ENCODE assay signal across 19 cellular contexts in the genomic region with DNA sequence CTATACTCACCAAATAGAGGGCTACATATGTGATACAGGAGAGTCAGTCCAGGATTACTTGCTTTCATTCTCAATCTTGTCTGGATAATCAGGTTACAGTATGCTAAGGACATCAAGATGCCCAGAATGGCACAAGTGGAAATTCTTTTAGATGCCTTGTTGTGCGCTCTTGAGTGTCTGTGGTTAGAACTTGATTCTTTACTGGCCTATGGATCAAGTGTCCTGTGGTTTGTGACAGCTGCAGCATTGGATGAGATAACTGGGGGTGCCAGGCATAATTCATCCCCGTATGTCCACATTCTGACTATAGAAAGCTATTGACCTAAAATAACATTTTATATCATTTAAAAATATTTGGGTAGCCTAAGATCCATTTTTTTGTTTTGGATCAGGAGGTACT. TPM values are rescaled to one million over a fixed set of nuclear protein-coding genes. Genes with fewer than 3 reads are reported as not detected.
DNase-seq lines count a peak whose midpoint lies in the region; TF ChIP-seq lines count a peak whose summit lies in the region.
"Had no signal": no experiment of that assay in that cellular context is flagged by ENCODE, and none has a peak within 500 bp of the region (broad histone marks: within the 10 kb centered on the region; RNA-seq: fewer than 3 reads in every experiment).

No MANE protein-coding gene starts in this region.

- no peaks in the 10 kb centered on the region for H4K20me1 ChIP-seq in OCI-LY3 (ENCODE audit: insufficient read depth, low read length)
- H4K20me1 ChIP-seq in hepatocyte (ENCODE audit: insufficient read depth, poor library complexity, severe bottlenecking): no peaks in the 10 kb centered on the region

- H2AFZ ChIP-seq in OCI-LY3 (ENCODE audit: low read depth, low read length) (no peak overlapping the region), mesenchymal stem cell (ENCODE audit: low read depth, low read length) (no peak overlapping the region), hepatocyte (no peak overlapping the region)

- H3K27me3 ChIP-seq in OCI-LY3 (ENCODE audit: low read depth, low read length): no peaks in the 10 kb centered on the region
- H3K27me3 ChIP-seq in mesenchymal stem cell (ENCODE audit: control insufficient read depth in 1 of 2, insufficient read depth in 1 of 2, low read length in 2 of 2): no peaks in the 10 kb centered on the region
- H3K27me3 ChIP-seq in hepatocyte: no peaks in the 10 kb centered on the region
- H3K27me3 ChIP-seq in MG63: no peaks in the 10 kb centered on the region
- H3K27me3 ChIP-seq: brain microvascular endothelial cell, right atrium auricular region had no signal

- H4K91ac ChIP-seq in mesenchymal stem cell (ENCODE audit: low read length): no peak overlapping the region

- H3K9me2 ChIP-seq in hepatocyte (replicated peaks; ENCODE audit: insufficient read depth): no peaks in the 10 kb centered on the region

- no peaks in the 10 kb centered on the region for H3K79me1 ChIP-seq in mesenchymal stem cell (replicated peaks; ENCODE audit: low read length, poor library complexity, severe bottlenecking)

- H2BK5ac ChIP-seq in mesenchymal stem cell (ENCODE audit: low read depth, low read length, poor library complexity, severe bottlenecking): no peak overlapping the region

- H3K9me3 ChIP-seq in OCI-LY3 (ENCODE audit: insufficient read depth, low read length) (no peaks in the 10 kb centered on the region), mesenchymal stem cell (ENCODE audit: control insufficient read depth, low read length) (no peaks in the 10 kb centered on the region), hepatocyte (ENCODE audit: low read depth) (no peaks in the 10 kb centered on the region), MG63 (no peaks in the 10 kb centered on the region)
- H3K9me3 ChIP-seq: right atrium auricular region had no signal

- H3K4me3 ChIP-seq in OCI-LY3 (ENCODE audit: low read length): no peak overlapping the region
- H3K4me3 ChIP-seq in mesenchymal stem cell (ENCODE audit: insufficient read depth in 1 of 2, low read depth in 1 of 2, low read length in 2 of 2): no peak overlapping the region
- H3K4me3 ChIP-seq in hepatocyte: no peak overlapping the region
- no peak overlapping the region for H3K4me3 ChIP-seq in MG63
- H3K4me3 ChIP-seq: right atrium auricular region had no signal

- H2BK12ac ChIP-seq in mesenchymal stem cell (ENCODE audit: low read length in 2 of 2): no peak overlapping the region

- H3K79me2 ChIP-seq in OCI-LY3 (ENCODE audit: low read length) (peaks cover 30% of the 10 kb centered on the region), hepatocyte (no peaks in the 10 kb centered on the region)

- H3K27ac ChIP-seq in OCI-LY3 (ENCODE audit: low read length) (no peak overlapping the region), mesenchymal stem cell (ENCODE audit: low read length, poor library complexity, severe bottlenecking) (no peak overlapping the region), hepatocyte (no peak overlapping the region)
- H3K27ac ChIP-seq: brain microvascular endothelial cell, RWPE1 had no signal

- peak; percentile 91 for DNase-seq in DMS79 (lab: John Stamatoyannopoulos, UW)
- peak; percentile 40 for DNase-seq in MV-4-11 (lab: John Stamatoyannopoulos, UW)
- DNase-seq in mesenchymal stem cell: peak; percentile 57
- no peak for DNase-seq in hepatocyte (ENCODE audit: low spot score)
- no peak for DNase-seq in AG08395 (ENCODE audit: low spot score)
- no peak for DNase-seq in cortex of kidney (lab: John Stamatoyannopoulos, UW)
- DNase-seq in MG63: no peak
- DNase-seq: activated B cell treated with CpG ODN at 0.5 μM for 24 hours; activated CD8-positive, alpha-beta memory T cell treated with anti-CD3 and anti-CD28 coated beads for 24 hours; brain microvascular endothelial cell; GDM1; NCI-H1694 treated with DMSO at 0.1 percent for 48 hours; NK-92 treated with Interleukin-12 subunit alpha and Interleukin-12 subunit beta, amount 100 ng/mL, for 24 hours; occipital lobe; stimulated activated CD4-positive, alpha-beta T cell treated with anti-CD3 and anti-CD28 coated beads, Interleukin-15, amount 100 ng/mL, for 24 hours; T-helper 1 cell had no signal

- H3K18ac ChIP-seq in mesenchymal stem cell (ENCODE audit: low read depth in 1 of 2, low read length in 2 of 2): no peak overlapping the region

- H3K4ac ChIP-seq in mesenchymal stem cell (ENCODE audit: low read depth in 1 of 2, low read length in 2 of 2): no peak overlapping the region

- WGBS in mesenchymal stem cell: 47% methylated on average over 1 of the region's 2 CpGs
- WGBS in hepatocyte (ENCODE audit: low lambda C conversion rate, missing lambda C conversion rate): 69% methylated on average over 2 of the region's 2 CpGs

- H3K14ac ChIP-seq in mesenchymal stem cell (ENCODE audit: low read length in 2 of 2): no peak overlapping the region

- H3K23ac ChIP-seq in mesenchymal stem cell (ENCODE audit: low read length in 2 of 2): no peak overlapping the region

- H3K9ac ChIP-seq in OCI-LY3 (ENCODE audit: low read length) (no peak overlapping the region), mesenchymal stem cell (ENCODE audit: low read length) (no peak overlapping the region)

- no peak overlapping the region for H4K8ac ChIP-seq in mesenchymal stem cell (ENCODE audit: low read length)

- H3K4me2 ChIP-seq in OCI-LY3 (ENCODE audit: low read length) (peak overlapping the region; percentile 33), mesenchymal stem cell (ENCODE audit: low read length, poor library complexity, severe bottlenecking) (no peak overlapping the region), hepatocyte (no peak overlapping the region)

- H2BK120ac ChIP-seq in mesenchymal stem cell (ENCODE audit: low read depth, low read length): no peak overlapping the region

- H2AK5ac ChIP-seq in mesenchymal stem cell (ENCODE audit: low read length, severe bottlenecking): no peak overlapping the region

- H3K4me1 ChIP-seq in OCI-LY3 (ENCODE audit: low read length) (peaks cover 53% of the 10 kb centered on the region), mesenchymal stem cell (ENCODE audit: control insufficient read depth, insufficient read depth, low read depth, low read length) (peaks cover 2% of the 10 kb centered on the region), hepatocyte (ENCODE audit: insufficient read depth) (peaks cover 11% of the 10 kb centered on the region)

- TF ChIP-seq CTCF in OCI-LY3 (IDR thresholded peaks at IDR 0.05; ENCODE audit: low read depth, low read length) (no peak), hepatocyte (IDR thresholded peaks at IDR 0.05; ENCODE audit: poor library complexity) (no peak)

- peaks cover 26% of the 10 kb centered on the region for H3K36me3 ChIP-seq in OCI-LY3 (replicated peaks; ENCODE audit: low read depth, low read length)
- no peaks in the 10 kb centered on the region for H3K36me3 ChIP-seq in mesenchymal stem cell (ENCODE audit: control insufficient read depth in 1 of 2, insufficient read depth in 2 of 2, low read depth in 1 of 2, low read length in 2 of 2)
- H3K36me3 ChIP-seq in hepatocyte (replicated peaks; ENCODE audit: insufficient read depth, low read depth): no peaks in the 10 kb centered on the region
- H3K36me3 ChIP-seq in MG63: no peaks in the 10 kb centered on the region
- H3K36me3 ChIP-seq: brain microvascular endothelial cell, right atrium auricular region had no signal

- H2BK15ac ChIP-seq in mesenchymal stem cell (ENCODE audit: low read depth, poor library complexity, severe bottlenecking): no peak overlapping the region

RNA-seq across cellular contexts. Expression of a gene that starts 40.1 kb away (rescaled TPM):
- polyA plus RNA-seq in mesenchymal stem cell (2013, experiment 1 of 2): 117 TPM
- polyA plus RNA-seq in mesenchymal stem cell (2013, experiment 2 of 2): 117 TPM
- 19.3 and 26.4 TPM in 2 replicates for total RNA-seq in hepatocyte
- polyA plus RNA-seq in hepatocyte: 31.7 and 33.0 TPM in 2 replicates
- total RNA-seq in MG63 (2014; rRNA removed; shearing (Covaris generic); ENCODE audit: low replicate concordance): 24.1 and 32.4 TPM in 2 replicates

Comparison
In these comparisons a context has a peak if more than half of its experiments do, and no peak if none do; other contexts are left out.
1. DNase-seq: peak in DMS79 (single experiment), MV-4-11 (single experiment) and mesenchymal stem cell (single experiment); none in hepatocyte (single experiment), AG08395 (single experiment), cortex of kidney (single experiment) and MG63 (single experiment).